14 cellular contexts compared by ENCODE assay signal in the genomic region with DNA sequence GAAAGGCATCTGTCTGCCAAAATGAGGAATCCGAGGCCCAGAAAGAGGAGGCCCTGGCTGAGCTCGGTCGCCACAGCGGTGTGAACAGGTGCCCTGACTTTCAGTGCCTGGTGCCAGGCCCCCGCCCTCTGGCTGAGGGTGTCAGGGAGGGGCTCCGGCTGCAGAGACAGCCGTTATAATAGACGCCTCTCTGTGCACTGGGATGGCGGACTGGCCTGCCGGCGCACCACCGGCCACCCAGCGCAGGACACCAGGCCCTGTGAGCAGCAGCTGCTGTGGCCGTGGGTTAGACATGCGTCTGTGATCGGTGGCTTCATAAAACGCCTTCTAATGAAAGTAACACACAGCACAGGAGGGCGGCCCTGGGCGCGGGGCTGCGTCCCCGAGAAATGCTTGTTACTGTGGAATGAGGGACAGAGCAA. TPM values are rescaled to one million over a fixed set of nuclear protein-coding genes. Genes with fewer than 3 reads are reported as not detected.
"Had no signal": no experiment of that assay in that cellular context is flagged by ENCODE, and none has a peak within 500 bp of the region (broad histone marks: within the 10 kb centered on the region; RNA-seq: fewer than 3 reads in every experiment).

No MANE protein-coding gene starts in this region.

- H3K36me3 ChIP-seq: cardiac muscle cell, transverse colon had no signal

- DNase-seq: activated CD4-positive, alpha-beta T cell treated with anti-CD3 and anti-CD28 coated beads, Interleukin-2, amount 50 U/mL, for 4 hours; activated naive CD4-positive, alpha-beta T cell; activated T-cell treated with anti-CD3 and anti-CD28 coated beads, Interleukin-2, amount 50 U/mL, for 24 hours; erythroblast; hippocampal formation; naive thymus-derived CD4-positive, alpha-beta T cell; psoas muscle; T-helper 2 cell; transverse colon had no signal

- H3K9me3 ChIP-seq: psoas muscle, transverse colon had no signal

- ATAC-seq: activated CD4-positive, CD25-positive, alpha-beta regulatory T cell treated with anti-CD3 and anti-CD28 coated beads, Interleukin-2, amount 50 U/mL, for 24 hours; naive thymus-derived CD4-positive, alpha-beta T cell; psoas muscle had no signal

- H3K27me3 ChIP-seq: cardiac muscle cell had no signal

- H3K4me1 ChIP-seq: psoas muscle, transverse colon had no signal

- H3K4me3 ChIP-seq: cardiac muscle cell, psoas muscle, transverse colon had no signal

- H3K27ac ChIP-seq: cardiac muscle cell, psoas muscle, transverse colon had no signal

RNA-seq across cellular contexts. Expression of gene ACTRT2, which starts 51.4 kb away (rescaled TPM):
- total RNA-seq: cardiac muscle cell; lung microvascular endothelial cell; mononuclear cell; naive thymus-derived CD4-positive, alpha-beta T cell; psoas muscle; skeletal muscle tissue; transverse colon had no signal
